ENCODE assay signal across 22 cellular contexts in genomic region chr13:112696001-112696868, GRCh38. TPM values are rescaled to one million over a fixed set of nuclear protein-coding genes. Genes with fewer than 3 reads are reported as not detected.
A peak's percentile ranks its signal among the peaks of the same experiment; 100 is the strongest.
DNase-seq lines count a peak whose midpoint lies in the region; ATAC-seq, FAIRE-seq and TF ChIP-seq lines count a peak whose summit lies in the region.
"Had no signal": no experiment of that assay in that cellular context is flagged by ENCODE, and none has a peak within 500 bp of the region (broad histone marks: within the 10 kb centered on the region; RNA-seq: fewer than 3 reads in every experiment).

No MANE protein-coding gene starts in this region.

- no peak for TF ChIP-seq CTCF in endodermal cell (conservative IDR thresholded peaks at IDR 0.05)
- no peak for TF ChIP-seq CTCF in stomach (IDR thresholded peaks at IDR 0.05)

- 94% methylated on average over 48 to 53 of the region's 53 CpGs for WGBS in endodermal cell (ENCODE audit: insufficient coverage in 1 of 2, insufficient read length in 1 of 2), 2 experiments
- 95 to 96% (median 96%) methylated on average over 48 to 53 of the region's 53 CpGs for WGBS in stomach, 5 donors

- no peaks in the 10 kb centered on the region for H3K27me3 Mint-ChIP-seq in endodermal cell (ENCODE audit: insufficient read depth)

- H3K36me3 ChIP-seq in endodermal cell (ENCODE audit: control insufficient read depth, insufficient read depth, low read length) (peaks cover 11% of the 10 kb centered on the region), stomach (peaks cover 0 to 7% (median 5%) of the 10 kb centered on the region in 4 donors)
- H3K36me3 ChIP-seq: BE2C, SJCRH30 had no signal

- H3K36me3 Mint-ChIP-seq in endodermal cell (ENCODE audit: low read depth) = peaks cover 16% of the 10 kb centered on the region
- H3K36me3 Mint-ChIP-seq: CD8-positive, alpha-beta T cell had no signal

- H3K9me3 Mint-ChIP-seq in endodermal cell = no peaks in the 10 kb centered on the region
- H3K9me3 Mint-ChIP-seq: CD8-positive, alpha-beta T cell had no signal

- TF ChIP-seq POLR2A in stomach (IDR thresholded peaks at IDR 0.05) (no peak), H54 (IDR thresholded peaks at IDR 0.05; ENCODE audit: low read depth, low read length) (no peak)

- H3K4me1 Mint-ChIP-seq in endodermal cell = peaks cover 47% of the 10 kb centered on the region

- peak overlapping the region; percentile 61 for H3K27ac Mint-ChIP-seq in endodermal cell
- H3K27ac Mint-ChIP-seq: CD8-positive, alpha-beta T cell had no signal

- no peaks in the 10 kb centered on the region for H3K27me3 ChIP-seq in endodermal cell (ENCODE audit: control insufficient read depth, insufficient read depth, low read length, poor library complexity, severe bottlenecking)
- no peaks in the 10 kb centered on the region for H3K27me3 ChIP-seq in stomach
- H3K27me3 ChIP-seq: SJCRH30 had no signal

- no peak overlapping the region for H3K4me3 ChIP-seq in endodermal cell (ENCODE audit: low read length)
- no peak overlapping the region for H3K4me3 ChIP-seq in stomach
- H3K4me3 ChIP-seq: GM23248, SJCRH30 had no signal

- intact Hi-C loops in stomach (cut with DNase I; ENCODE audit: low total_unique reads) = no loop called here

- no peak for TF ChIP-seq EP300 in stomach (IDR thresholded peaks at IDR 0.05)

- no peak overlapping the region for H3K9ac ChIP-seq in endodermal cell (ENCODE audit: extremely low read depth, low read length, poor library complexity, severe bottlenecking)
- H3K9ac ChIP-seq: GM23248 had no signal

- no peak for FAIRE-seq in H54 (lab: Jason Lieb, UNC)
- FAIRE-seq: D721Med had no signal

- H3K4me3 Mint-ChIP-seq in endodermal cell = no peak overlapping the region
- H3K4me3 Mint-ChIP-seq: CD8-positive, alpha-beta T cell had no signal

- DNase-seq in activated effector memory CD4-positive, alpha-beta T cell treated with anti-CD3 and anti-CD28 coated beads, Interleukin-2, amount 50 U/mL, for 16 hours = peak; percentile 44
- DNase-seq in activated effector memory CD4-positive, alpha-beta T cell treated with Interleukin-2 at 50 U/mL for 16 hours = no peak
- DNase-seq in endodermal cell = peak; percentile 34
- peak; percentile 83 for DNase-seq in mesenteric fat pad (ENCODE audit: low spot score)
- peak; percentile 20 for DNase-seq in stomach
- DNase-seq in H54 (ENCODE audit: insufficient read length, low spot score) = no peak
- no peak for DNase-seq in RKO (ENCODE audit: low spot score)
- DNase-seq: 8988T; BE2C; CD8-positive, alpha-beta T cell; DMS79 treated with DMSO at 0.1 percent for 48 hours; GM23248; KBM-7; NCI-H1436; NCI-H2029; NCI-H2171 treated with DMSO at 0.1 percent for 48 hours; NCI-H446 treated with DMSO at 0.1 percent for 48 hours; NK-92 treated with Interleukin-12 subunit alpha and Interleukin-12 subunit beta, amount 100 ng/mL, for 24 hours; SJCRH30 had no signal

- ATAC-seq in HG03520 (IDR thresholded peaks at IDR 0.05; ENCODE audit: unreplicated experiment) = no peak
- ATAC-seq: CD8-positive, alpha-beta T cell had no signal

- H3K9me3 ChIP-seq in endodermal cell (ENCODE audit: control insufficient read depth, low read length) = no peaks in the 10 kb centered on the region
- no peaks in the 10 kb centered on the region for H3K9me3 ChIP-seq in stomach
- H3K9me3 ChIP-seq: BE2C, SJCRH30 had no signal

- H3K4me1 ChIP-seq in endodermal cell (ENCODE audit: control insufficient read depth, insufficient read depth, low read length) (peaks cover 7% of the 10 kb centered on the region), stomach (peaks cover 11 to 52% (median 35%) of the 10 kb centered on the region in 4 donors)

- no peak overlapping the region for H3K27ac ChIP-seq in endodermal cell (ENCODE audit: low read depth, low read length)
- no peak overlapping the region for H3K27ac ChIP-seq in stomach
- H3K27ac ChIP-seq: GM23248, RWPE1, SJCRH30 had no signal

RNA-seq across cellular contexts. Expression of gene ATP11A, which starts 6.4 kb away (rescaled TPM):
- total RNA-seq in endodermal cell (100 to 1,000 TPM; 122 to 140 TPM), mesenteric fat pad (63.5 TPM), stomach (10 to 100 TPM in 4 of 5 donors, 1 to 10 TPM in 1; 9.9 to 70.9 (median 17.8) TPM)
- polyA plus RNA-seq in endodermal cell (2013, experiment 1 of 2) = 32.6 TPM
- polyA plus RNA-seq in endodermal cell (2013, experiment 2 of 2) = 30.0 TPM
- polyA plus RNA-seq in stomach = 1 to 10 TPM; 1.1 to 2.5 (median 1.3) TPM

Comparison
In these comparisons a context has a peak if more than half of its experiments do, and no peak if none do; other contexts are left out.
1. DNase-seq: peak in activated effector memory CD4-positive, alpha-beta T cell treated with anti-CD3 and anti-CD28 coated beads, Interleukin-2, amount 50 U/mL, for 16 hours (single experiment), endodermal cell (single experiment), mesenteric fat pad (single experiment) and stomach (single experiment); none in activated effector memory CD4-positive, alpha-beta T cell treated with Interleukin-2 at 50 U/mL for 16 hours (single experiment), H54 (single experiment) and RKO (single experiment).